In the genomic region with DNA sequence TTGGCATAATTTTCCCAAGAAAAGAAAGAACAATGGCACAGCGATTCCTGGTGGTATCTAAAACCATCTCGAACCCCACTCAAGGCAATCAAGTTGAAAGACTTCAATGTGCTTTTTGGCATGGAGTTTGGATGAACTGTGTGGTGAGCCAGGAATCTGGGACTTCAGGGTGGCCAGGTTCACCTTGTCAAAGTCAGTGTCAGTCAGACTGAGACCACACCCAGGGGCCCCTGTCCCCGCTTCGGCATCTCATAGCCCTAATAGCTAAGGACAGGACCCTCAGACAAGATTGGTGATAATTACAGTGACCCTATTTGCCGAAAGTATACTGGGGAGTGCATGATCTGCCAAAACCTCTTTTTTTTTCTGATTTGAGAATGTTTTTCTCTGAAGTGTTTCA, we compare ENCODE assay signal across 32 cellular contexts. TPM values are rescaled to one million over a fixed set of nuclear protein-coding genes. Genes with fewer than 3 reads are reported as not detected.
"Had no signal": no experiment of that assay in that cellular context is flagged by ENCODE, and none has a peak within 500 bp of the region (broad histone marks: within the 10 kb centered on the region; RNA-seq: fewer than 3 reads in every experiment).

No MANE protein-coding gene starts in this region.

- H3K9me3 ChIP-seq: neutrophil, pancreas, psoas muscle, right lobe of liver, testis had no signal

- H3K27me3 ChIP-seq: neural progenitor cell, neutrophil, right lobe of liver, spleen, testis, tibial artery, transverse colon, vagina had no signal

- H3K4me1 Mint-ChIP-seq: naive thymus-derived CD4-positive, alpha-beta T cell; natural killer cell; nephron; neural progenitor cell; stimulated activated memory B cell treated with anti-CD40 and anti-IgM and Interleukin-4, amounts not matched to agents 10 μg/mL and 1 μg/mL and 100 μg/mL, for 72 hours; stimulated activated naive CD8-positive, alpha-beta T cell treated with anti-CD3 and anti-CD28 coated beads, Interleukin-15, amount 100 ng/mL, for 72 hours had no signal

- H3K36me3 ChIP-seq: neural progenitor cell, neutrophil, pancreas, right lobe of liver, spleen, suprapubic skin, transverse colon, vagina had no signal

- DNase-seq: naive thymus-derived CD4-positive, alpha-beta T cell; natural killer cell; nucleus accumbens; pancreas; right cardiac atrium; spleen; stimulated activated CD4-positive, alpha-beta T cell treated with anti-CD3 and anti-CD28 coated beads, Interleukin-12 subunit alpha, Interleukin-12 subunit beta, amount 100 ng/mL, for 4 hours; stimulated activated CD4-positive, alpha-beta T cell treated with anti-CD3 and anti-CD28 coated beads, Interleukin-1b, Interleukin-23, amount 100 ng/mL, for 48 hours; stimulated activated CD4-positive, alpha-beta T cell treated with anti-CD3 and anti-CD28 coated beads, Interleukin-4, amount 100 ng/mL, for 1 hour; stimulated activated CD4-positive, alpha-beta T cell treated with anti-CD3 and anti-CD28 coated beads, Interleukin-4, amount 100 ng/mL, for 4 hours; stimulated activated CD8-positive, alpha-beta memory T cell treated with anti-CD3 and anti-CD28 coated beads, Interleukin-4, amount 100 ng/mL, for 48 hours; stimulated activated naive CD4-positive, alpha-beta T cell; stimulated activated naive CD8-positive, alpha-beta T cell treated with anti-CD3 and anti-CD28 coated beads, Interleukin-15, amount 100 ng/mL, for 72 hours; stimulated activated naive CD8-positive, alpha-beta T cell treated with anti-CD3 and anti-CD28 coated beads, Interleukin-15, Interleukin-2, amounts not matched to agents 100 U/mL and 50 U/mL, for 24 hours; substantia nigra; testis; tibial artery; transverse colon had no signal

- H3K9me3 Mint-ChIP-seq: type B pancreatic cell had no signal

- H3K4me1 ChIP-seq: neural progenitor cell, pancreas, psoas muscle, right lobe of liver, spleen, suprapubic skin, testis, tibial artery, transverse colon, vagina had no signal

- H3K4me3 Mint-ChIP-seq: naive thymus-derived CD4-positive, alpha-beta T cell; natural killer cell; nephron; neural progenitor cell; stimulated activated memory B cell treated with anti-CD40 and anti-IgM and Interleukin-4, amounts not matched to agents 10 μg/mL and 1 μg/mL and 100 μg/mL, for 72 hours; stimulated activated naive CD8-positive, alpha-beta T cell treated with anti-CD3 and anti-CD28 coated beads, Interleukin-15, amount 100 ng/mL, for 72 hours; type B pancreatic cell had no signal

- H3K36me3 Mint-ChIP-seq: naive thymus-derived CD4-positive, alpha-beta T cell; natural killer cell; neural progenitor cell; stimulated activated memory B cell treated with anti-CD40 and anti-IgM and Interleukin-4, amounts not matched to agents 10 μg/mL and 1 μg/mL and 100 μg/mL, for 72 hours; type B pancreatic cell had no signal

- H3K4me3 ChIP-seq: neural progenitor cell, pancreas, psoas muscle, right lobe of liver, skin epidermis, smooth muscle cell, spleen, suprapubic skin, testis, tibial artery, transverse colon, vagina had no signal

- ATAC-seq: naive thymus-derived CD4-positive, alpha-beta T cell; natural killer cell; pancreas; psoas muscle; right cardiac atrium; right lobe of liver; stimulated activated memory B cell treated with anti-CD40 and anti-IgM and Interleukin-4, amounts not matched to agents 10 μg/mL and 1 μg/mL and 100 μg/mL, for 72 hours; stimulated activated naive CD8-positive, alpha-beta T cell treated with anti-CD3 and anti-CD28 coated beads, Interleukin-15, amount 100 ng/mL, for 72 hours; stimulated activated naive CD8-positive, alpha-beta T cell treated with anti-CD3 and anti-CD28 coated beads, Interleukin-15, Interleukin-2, amounts not matched to agents 100 U/mL and 50 U/mL, for 24 hours had no signal

- H3K27ac ChIP-seq: neural progenitor cell, neutrophil, pancreas, psoas muscle, right lobe of liver, skin epidermis, spleen, suprapubic skin, testis, tibial artery, transverse colon, vagina had no signal

- H3K27ac Mint-ChIP-seq: naive thymus-derived CD4-positive, alpha-beta T cell; natural killer cell; nephron; neural progenitor cell; progenitor cell of endocrine pancreas; stimulated activated memory B cell treated with anti-CD40 and anti-IgM and Interleukin-4, amounts not matched to agents 10 μg/mL and 1 μg/mL and 100 μg/mL, for 72 hours; type B pancreatic cell had no signal

RNA-seq across cellular contexts. Expression of gene WFDC1, which starts 25.8 kb away (rescaled TPM):
- total RNA-seq: naive thymus-derived CD4-positive, alpha-beta T cell; natural killer cell had no signal

RNA-seq across cellular contexts. Expression of gene ATP2C2, which starts 47.8 kb away (rescaled TPM):
- total RNA-seq: naive thymus-derived CD4-positive, alpha-beta T cell; natural killer cell; osteocyte; psoas muscle; renal cortical epithelial cell; right cardiac atrium had no signal
